Comparison of ENCODE assay signal across 1 cellular context in genomic region chr4:60463846-60464502, GRCh38.
TF ChIP-seq lines count a peak whose summit lies in the region.

No MANE protein-coding gene starts in this region.

TF ChIP-seq in H1, 55 proteins besides CTCF, POLR2A, EP300 and RAD21 (continued from another document):
- TF ChIP-seq CHD7 (IDR thresholded peaks at IDR 0.05; ENCODE audit: insufficient replicate concordance, low read length), result no peak
